ENCODE assay signal across 13 cellular contexts in the genomic region with DNA sequence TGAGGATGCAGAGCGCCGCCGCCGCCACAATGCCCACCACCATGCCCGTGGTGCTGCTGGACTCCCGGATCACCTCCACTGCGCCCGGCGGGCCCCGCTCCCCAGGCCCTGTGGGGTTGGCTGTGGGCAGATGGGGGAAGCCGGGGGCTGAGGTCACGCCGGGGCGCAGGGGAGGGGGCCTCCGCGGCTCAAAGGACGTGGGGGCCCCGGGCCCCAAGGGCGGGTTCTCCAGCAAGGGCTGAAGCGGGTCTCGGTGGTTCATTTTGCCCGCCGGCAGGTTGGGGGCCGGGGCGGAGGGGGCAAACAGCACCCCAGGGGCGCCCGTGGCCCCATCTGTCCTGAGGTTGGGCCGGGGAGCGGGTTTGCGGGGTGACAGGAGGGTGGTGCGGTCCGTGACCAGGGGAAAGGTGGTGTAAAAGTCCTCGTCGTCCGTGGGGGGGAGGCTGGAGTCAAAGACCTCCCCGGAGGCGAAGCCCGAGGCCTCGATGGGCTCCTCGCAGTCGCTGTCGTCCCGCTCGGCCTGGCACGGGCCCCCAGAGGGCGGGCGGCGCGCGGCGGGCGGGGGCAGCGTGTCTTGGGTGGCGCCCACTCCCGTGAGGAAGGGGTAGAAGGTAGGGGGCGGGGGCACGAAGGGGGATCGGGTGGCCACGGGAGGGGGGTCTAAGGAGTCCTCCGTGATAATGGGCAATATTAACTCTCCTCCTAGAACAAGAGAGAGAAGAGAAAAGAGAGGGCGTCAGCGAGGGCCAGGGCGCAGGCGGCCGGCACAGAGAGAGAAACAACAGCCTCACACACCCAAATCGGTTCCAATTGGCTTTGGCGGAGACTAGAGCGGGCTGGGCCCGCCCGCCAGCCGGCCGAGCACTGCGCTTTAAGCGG. TPM values are rescaled to one million over a fixed set of nuclear protein-coding genes. Genes with fewer than 3 reads are reported as not detected.
DNase-seq lines count a peak whose midpoint lies in the region; ATAC-seq and TF ChIP-seq lines count a peak whose summit lies in the region.
"Had no signal": no experiment of that assay in that cellular context is flagged by ENCODE, and none has a peak within 500 bp of the region (broad histone marks: within the 10 kb centered on the region; RNA-seq: fewer than 3 reads in every experiment).

No MANE protein-coding gene starts in this region.

- H3K9me2 ChIP-seq in hepatocyte (replicated peaks; ENCODE audit: insufficient read depth), result no peaks in the 10 kb centered on the region

- H3K4me3 ChIP-seq in H7 (ENCODE audit: insufficient read depth, low read depth, low read length), result no peak overlapping the region
- H3K4me3 ChIP-seq in hepatocyte, result no peak overlapping the region

- WGBS in hepatocyte (ENCODE audit: low lambda C conversion rate, missing lambda C conversion rate), result 94% methylated on average over 43 of the region's 74 CpGs

- no peaks in the 10 kb centered on the region for H3K4me1 ChIP-seq in hepatocyte (ENCODE audit: insufficient read depth)

- no peak for ATAC-seq in GM19467 (IDR thresholded peaks at IDR 0.05; ENCODE audit: unreplicated experiment)
- no peak for ATAC-seq in GM21723 (IDR thresholded peaks at IDR 0.05; ENCODE audit: unreplicated experiment)

- H3K27ac ChIP-seq in hepatocyte, result no peak overlapping the region
- H3K27ac ChIP-seq: KMS-11 had no signal

- no peaks in the 10 kb centered on the region for H3K36me3 ChIP-seq in H7 (replicated peaks; ENCODE audit: control insufficient read depth, insufficient read depth, low read length)
- H3K36me3 ChIP-seq in hepatocyte (replicated peaks; ENCODE audit: insufficient read depth, low read depth), result no peaks in the 10 kb centered on the region

- H2AFZ ChIP-seq in hepatocyte, result no peak overlapping the region

- H3K4me2 ChIP-seq in hepatocyte, result no peak overlapping the region
- H3K4me2 ChIP-seq: KMS-11 had no signal

- H4K20me1 ChIP-seq in hepatocyte (ENCODE audit: insufficient read depth, poor library complexity, severe bottlenecking), result no peaks in the 10 kb centered on the region

- H3K79me2 ChIP-seq in hepatocyte, result no peaks in the 10 kb centered on the region

- TF ChIP-seq CTCF in hepatocyte (IDR thresholded peaks at IDR 0.05; ENCODE audit: poor library complexity), result no peak

- DNase-seq in H7 (peak; percentile 79), dermis blood vessel endothelial cell (peak; percentile 20), left kidney (ENCODE audit: low read depth, low spot score) (peak; percentile 64), stromal cell of bone marrow (ENCODE audit: low read depth) (peak; percentile 11), hepatocyte (ENCODE audit: low spot score) (no peak), UCSD-AML1 (lab: John Stamatoyannopoulos, UW; ENCODE audit: unreplicated experiment) (no peak)
- DNase-seq: amniotic stem cell, NCI-H510A treated with DMSO at 0.1 percent for 48 hours, SW 1271 had no signal

- no peaks in the 10 kb centered on the region for H3K27me3 ChIP-seq in H7 (ENCODE audit: control insufficient read depth, insufficient read depth, low read length)
- H3K27me3 ChIP-seq in hepatocyte, result no peaks in the 10 kb centered on the region

- H3K9me3 ChIP-seq in hepatocyte (ENCODE audit: low read depth), result no peaks in the 10 kb centered on the region

RNA-seq across cellular contexts. Expression of a gene that starts 16.6 kb away (rescaled TPM):
- not detected in 2 replicates for total RNA-seq in H7 (2014; rRNA removed; shearing (Covaris generic))
- not detected in 2 replicates for total RNA-seq in dermis blood vessel endothelial cell
- total RNA-seq in hepatocyte, result not detected in 2 replicates
- polyA plus RNA-seq in hepatocyte, result 0.11 TPM in 1 of 2 replicates, not detected in the other
- total RNA-seq: glomerular endothelial cell had no signal

RNA-seq across cellular contexts. Expression of a gene that starts 51.9 kb away (rescaled TPM):
- total RNA-seq in H7 (2014; rRNA removed; shearing (Covaris generic)), result 0.67 TPM in 1 of 2 replicates, not detected in the other
- total RNA-seq in dermis blood vessel endothelial cell (not detected in 2 replicates), hepatocyte (0.10 TPM in 1 of 2 replicates, not detected in the other)
- 0.59 and 1.1 TPM in 2 replicates for polyA plus RNA-seq in hepatocyte
- total RNA-seq: glomerular endothelial cell had no signal

Comparison
In these comparisons a context has a peak if more than half of its experiments do, and no peak if none do; other contexts are left out.
1. DNase-seq: peak in H7 (single experiment), dermis blood vessel endothelial cell (single experiment), left kidney (single experiment) and stromal cell of bone marrow (single experiment); none in hepatocyte (single experiment) and UCSD-AML1 (single experiment).